8 cellular contexts compared by ENCODE assay signal in the genomic region with DNA sequence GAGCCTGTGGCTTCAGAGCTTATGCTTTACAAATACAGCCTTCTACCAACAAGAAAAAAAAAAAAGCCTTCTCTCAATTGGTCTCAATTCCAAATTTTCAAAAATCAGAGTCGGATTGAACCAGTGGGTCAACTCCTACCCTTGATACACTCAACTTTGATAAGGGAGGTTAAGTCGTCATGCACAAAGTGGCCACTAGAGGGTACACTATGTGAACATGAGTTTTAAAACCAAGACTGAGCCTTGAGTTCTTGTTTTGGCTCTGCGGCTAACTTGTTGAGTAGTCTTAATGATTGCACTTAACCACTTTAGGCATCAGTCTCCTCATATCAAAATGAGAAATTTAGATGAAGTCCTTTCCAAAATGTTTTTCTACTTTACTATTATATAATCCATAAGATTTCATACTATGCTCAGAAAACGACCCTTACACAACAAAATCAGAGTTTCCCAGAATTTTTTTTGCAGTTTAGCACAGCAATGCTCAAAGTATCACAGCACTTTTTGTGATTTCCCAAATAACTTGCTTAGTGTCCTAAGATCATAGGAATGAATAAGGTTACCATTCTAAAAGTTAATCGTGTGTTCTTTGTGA.
DNase-seq lines count a peak whose midpoint lies in the region; ATAC-seq and TF ChIP-seq lines count a peak whose summit lies in the region.

No MANE protein-coding gene starts in this region.

- no peak overlapping the region for H3K4me3 Mint-ChIP-seq in activated T-cell treated with anti-CD3 and anti-CD28 coated beads, Interleukin-2, amount 50 U/mL, for 24 hours

- H3K4me1 Mint-ChIP-seq in activated T-cell treated with anti-CD3 and anti-CD28 coated beads, Interleukin-2, amount 50 U/mL, for 24 hours (ENCODE audit: low read depth), result peaks cover 21% of the 10 kb centered on the region

- intact Hi-C loops in heart left ventricle (cut with DNase I) (loop anchor here in 1 of 10 donors (10.0 kb wide), 1 partner anchor 75 kb away; no protein-coding TSS in a partner anchor), Right ventricle myocardium superior (cut with DNase I) (no loop called here)

- no peaks in the 10 kb centered on the region for H3K9me3 ChIP-seq in heart left ventricle

- H3K9me3 Mint-ChIP-seq in activated T-cell treated with anti-CD3 and anti-CD28 coated beads, Interleukin-2, amount 50 U/mL, for 24 hours, result no peaks in the 10 kb centered on the region

- no peak overlapping the region for H3K27ac Mint-ChIP-seq in activated T-cell treated with anti-CD3 and anti-CD28 coated beads, Interleukin-2, amount 50 U/mL, for 24 hours

- peaks cover 0 to 8% (median 0%) of the 10 kb centered on the region in 9 donors for H3K27me3 ChIP-seq in heart left ventricle

- no peak overlapping the region for H3K27ac ChIP-seq in heart left ventricle

- no peaks in the 10 kb centered on the region for H3K36me3 Mint-ChIP-seq in activated T-cell treated with anti-CD3 and anti-CD28 coated beads, Interleukin-2, amount 50 U/mL, for 24 hours (ENCODE audit: low read depth)

- 42 to 52% (median 49%) methylated on average over 5 of the region's 5 CpGs for WGBS in heart left ventricle, 4 donors

- no peaks in the 10 kb centered on the region for H3K4me1 ChIP-seq in heart left ventricle

- DNase-seq in heart left ventricle (peak in 1 of 5 donors; percentile 22), Right ventricle myocardium superior (no peak), NCI-H526 (lab: John Stamatoyannopoulos, UW) (peak; percentile 28 to 64), fibroblast of villous mesenchyme (ENCODE audit: low read depth) (peak; percentile 57), renal cortical epithelial cell (ENCODE audit: low read depth) (peak; percentile 66), COLO829 (ENCODE audit: low spot score) (no peak)
- DNase-seq in activated T-cell treated with anti-CD3 and anti-CD28 coated beads, Interleukin-2, amount 50 U/mL, for 24 hours, result peak; percentile 43

- H3K4me3 ChIP-seq in heart left ventricle, result no peak overlapping the region
- H3K4me3 ChIP-seq in fibroblast of villous mesenchyme (ENCODE audit: low read depth, low read length), result no peak overlapping the region

- ATAC-seq in heart left ventricle (peak in 1 of 4 donors; percentile 29), Right ventricle myocardium superior (ENCODE audit: poor library complexity) (no peak), HG02852 (IDR thresholded peaks at IDR 0.05; ENCODE audit: unreplicated experiment) (peak; percentile 71)

- TF ChIP-seq POLR2A in heart left ventricle (IDR thresholded peaks at IDR 0.05), result no peak

- no peaks in the 10 kb centered on the region for H3K27me3 Mint-ChIP-seq in activated T-cell treated with anti-CD3 and anti-CD28 coated beads, Interleukin-2, amount 50 U/mL, for 24 hours

- H3K36me3 ChIP-seq in heart left ventricle, result no peaks in the 10 kb centered on the region

- TF ChIP-seq CTCF in heart left ventricle (IDR thresholded peaks at IDR 0.05) (peak; percentile 54 to 89 (median 74)), fibroblast of villous mesenchyme (IDR thresholded peaks at IDR 0.05; ENCODE audit: insufficient read depth, low read depth, low read length) (peak; percentile 81)

Comparison
In these comparisons a context has a peak if more than half of its experiments do, and no peak if none do; other contexts are left out.
1. DNase-seq: peak in NCI-H526 (2 of 2), activated T-cell treated with anti-CD3 and anti-CD28 coated beads, Interleukin-2, amount 50 U/mL, for 24 hours (single experiment), fibroblast of villous mesenchyme (single experiment) and renal cortical epithelial cell (single experiment); none in Right ventricle myocardium superior (single experiment) and COLO829 (single experiment).